ENCODE assay signal across 16 cellular contexts in genomic region chr5:53820802-53821171, GRCh38.
DNase-seq lines count a peak whose midpoint lies in the region; ATAC-seq and TF ChIP-seq lines count a peak whose summit lies in the region.
"Had no signal": no experiment of that assay in that cellular context is flagged by ENCODE, and none has a peak within 500 bp of the region (broad histone marks: within the 10 kb centered on the region; RNA-seq: fewer than 3 reads in every experiment).

No MANE protein-coding gene starts in this region.

- H3K27ac ChIP-seq in vagina: no peak overlapping the region
- H3K27ac ChIP-seq: GM23248, lower lobe of right lung, prostate gland had no signal

- TF ChIP-seq CTCF in epithelial cell of esophagus (IDR thresholded peaks at IDR 0.05; ENCODE audit: insufficient read depth, low read depth, low read length, missing control alignments) (no peak), vagina (IDR thresholded peaks at IDR 0.05) (no peak)

- H3K9me3 ChIP-seq in vagina: no peaks in the 10 kb centered on the region
- H3K9me3 ChIP-seq: lower lobe of right lung, prostate gland had no signal

- no peaks in the 10 kb centered on the region for H3K27me3 ChIP-seq in vagina

- H3K36me3 ChIP-seq in vagina: no peaks in the 10 kb centered on the region
- H3K36me3 ChIP-seq: lower lobe of right lung, prostate gland had no signal

- ATAC-seq in GM18870 (IDR thresholded peaks at IDR 0.05; ENCODE audit: unreplicated experiment): peak; percentile 97
- ATAC-seq in GM21576 (IDR thresholded peaks at IDR 0.05; ENCODE audit: unreplicated experiment): peak; percentile 91
- peak; percentile 86 for ATAC-seq in HG03108 (IDR thresholded peaks at IDR 0.05; ENCODE audit: unreplicated experiment)
- ATAC-seq: lower lobe of right lung had no signal

- H3K4me1 ChIP-seq in vagina: no peaks in the 10 kb centered on the region
- H3K4me1 ChIP-seq: lower lobe of right lung, prostate gland had no signal

- H3K4me3 ChIP-seq in epithelial cell of esophagus (ENCODE audit: low read length) (no peak overlapping the region), vagina (no peak overlapping the region)
- H3K4me3 ChIP-seq: GM23248, lower lobe of right lung, prostate gland had no signal

- intact Hi-C loops in vagina (cut with DNase I): no loop called here

- DNase-seq in epithelial cell of esophagus (ENCODE audit: low read depth) (peak; percentile 18), NCI-H2171 (lab: John Stamatoyannopoulos, UW) (no peak), vagina (ENCODE audit: extremely low spot score in 2 of 2) (no peak), NCI-H2029 (lab: John Stamatoyannopoulos, UW) (no peak), SIG-M5 (lab: John Stamatoyannopoulos, UW) (no peak)
- DNase-seq: activated effector memory CD4-positive, alpha-beta T cell treated with anti-CD3 and anti-CD28 coated beads, Interleukin-2, amount 50 U/mL, for 16 hours; CD8-positive, alpha-beta memory T cell; central memory CD4-positive, alpha-beta T cell; foreskin melanocyte; GM23248; lower lobe of right lung; OCI-M1 had no signal

- no peak for TF ChIP-seq POLR2A in vagina (IDR thresholded peaks at IDR 0.05)
